In the genomic region with DNA sequence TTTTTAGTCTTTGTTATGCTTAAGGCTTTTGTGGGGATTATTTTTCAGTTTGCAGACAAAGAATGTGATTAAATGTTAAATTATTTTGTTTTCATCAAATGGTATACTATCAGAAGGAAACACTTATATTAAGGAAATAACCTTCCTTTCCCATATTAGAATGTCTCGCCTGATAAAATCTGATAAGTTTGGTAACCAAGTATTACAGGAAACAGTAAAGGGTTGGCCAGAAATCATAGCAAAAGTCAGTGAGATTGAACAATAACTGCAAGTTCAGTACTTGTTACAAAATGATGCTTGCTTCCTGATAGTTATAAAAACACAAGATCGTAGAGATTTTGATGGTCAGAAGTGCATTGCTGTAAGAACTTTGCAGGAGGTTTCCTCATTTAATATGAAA, we compare ENCODE assay signal across 31 cellular contexts. TPM values are rescaled to one million over a fixed set of nuclear protein-coding genes. Genes with fewer than 3 reads are reported as not detected.
"Had no signal": no experiment of that assay in that cellular context is flagged by ENCODE, and none has a peak within 500 bp of the region (broad histone marks: within the 10 kb centered on the region; RNA-seq: fewer than 3 reads in every experiment).

No MANE protein-coding gene starts in this region.

- H3K27me3 ChIP-seq: brain microvascular endothelial cell, cardiac muscle cell, MG63 had no signal

- DNase-seq: activated CD4-positive, alpha-beta memory T cell treated with anti-CD3 and anti-CD28 coated beads for 36 hours; activated CD4-positive, alpha-beta T cell treated with anti-CD3 and anti-CD28 coated beads, Interleukin-2, amount 10 ng/mL, durations not matched to agents 7 days and 5 days; activated CD4-positive, CD25-positive, alpha-beta regulatory T cell; activated CD8-positive, alpha-beta memory T cell treated with anti-CD3 and anti-CD28 coated beads for 24 hours; activated gamma-delta T cell treated with Interleukin-2 at 50 U/mL for 16 hours; activated naive CD4-positive, alpha-beta T cell treated with anti-CD3 and anti-CD28 coated beads, Interleukin-2, amount 10 ng/mL, durations not matched to agents 7 days and 5 days; activated naive CD8-positive, alpha-beta T cell treated with anti-CD3 and anti-CD28 coated beads for 36 hours; activated T-cell treated with anti-CD3 and anti-CD28 coated beads, Interleukin-2, amount 50 U/mL, for 4 hours; brain microvascular endothelial cell; MG63; MV-4-11; NCI-H1092 treated with DMSO at 0.1 percent for 48 hours; NCI-H1417 treated with DMSO at 0.1 percent for 48 hours; NCI-H1694; NCI-H2029; NCI-H345; NCI-H510A; NCI-H526 treated with DMSO at 0.1 percent for 48 hours; NCI-H82; OCI-M1; RPMI8226; SW 1271; T-helper 9 cell had no signal

- H3K4me3 ChIP-seq: cardiac muscle cell, MG63, SK-N-MC had no signal

- H3K36me3 ChIP-seq: brain microvascular endothelial cell, MG63 had no signal

- H3K27ac ChIP-seq: brain microvascular endothelial cell, KMS-11, SK-N-MC, VCaP had no signal

- H3K9me3 ChIP-seq: MG63 had no signal

- ATAC-seq: activated T-cell treated with anti-CD3 and anti-CD28 coated beads, Interleukin-2, amount 50 U/mL, for 4 hours; Panc1; Right ventricle myocardium inferior had no signal

RNA-seq across cellular contexts. Expression of a gene that starts 40.6 kb away (rescaled TPM):
- total RNA-seq: activated CD4-positive, alpha-beta memory T cell treated with anti-CD3 and anti-CD28 coated beads for 36 hours; activated CD4-positive, alpha-beta T cell treated with anti-CD3 and anti-CD28 coated beads, Interleukin-2, amount 10 ng/mL, durations not matched to agents 7 days and 5 days; activated naive CD8-positive, alpha-beta T cell treated with anti-CD3 and anti-CD28 coated beads for 36 hours; activated T-cell treated with anti-CD3 and anti-CD28 coated beads, Interleukin-2, amount 50 U/mL, for 4 hours; activated T-helper 2 cell treated with anti-CD3 and anti-CD28 coated beads, Interferon-gamma antibody, Interleukin-2, Interleukin-4, amounts not matched to agents 10 μg/mL and 5 μg/mL and 100 μg/mL, durations not matched to agents 14 hours and 24 hours and 36 hours; Right ventricle myocardium inferior had no signal
- polyA plus RNA-seq: IgD-negative memory B cell had no signal
